In the genomic region with DNA sequence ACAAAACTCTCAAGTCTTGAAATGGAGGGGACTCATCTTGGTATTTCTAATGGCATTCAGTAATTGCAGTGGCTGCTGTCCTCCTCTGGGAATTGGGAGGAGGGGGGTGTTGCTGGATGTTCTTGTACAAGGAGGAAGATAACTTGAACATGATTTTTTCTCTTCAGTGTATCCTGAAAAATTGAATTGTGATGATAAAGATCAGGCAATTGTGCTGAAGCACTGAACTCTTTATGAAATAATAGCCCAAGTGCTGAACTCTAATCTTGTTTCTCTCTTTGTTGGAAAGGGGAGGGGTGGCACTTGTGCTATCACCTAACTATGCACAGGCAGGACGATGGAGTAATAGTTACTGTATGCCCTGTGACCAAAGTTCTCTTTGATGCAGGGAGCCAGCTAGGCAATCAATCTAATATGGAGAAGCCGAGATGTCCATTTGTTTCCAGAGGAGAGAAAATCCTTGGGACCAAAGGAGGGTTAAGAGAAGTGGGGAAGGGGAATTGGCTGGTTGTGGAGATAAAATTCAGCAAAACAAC, we compare ENCODE assay signal across 17 cellular contexts.
A peak's percentile ranks its signal among the peaks of the same experiment; 100 is the strongest.
DNase-seq lines count a peak whose midpoint lies in the region; ATAC-seq, FAIRE-seq and TF ChIP-seq lines count a peak whose summit lies in the region.
"Had no signal": no experiment of that assay in that cellular context is flagged by ENCODE, and none has a peak within 500 bp of the region (broad histone marks: within the 10 kb centered on the region; RNA-seq: fewer than 3 reads in every experiment).

No MANE protein-coding gene starts in this region.

- no peaks in the 10 kb centered on the region for H3F3A ChIP-seq in neural progenitor cell (ENCODE audit: low read depth)

- TF ChIP-seq EP300 in HepG2 (IDR thresholded peaks at IDR 0.05; ENCODE audit: low read depth in 2 of 2, low read length in 2 of 2) (no peak), HepG2 (CRISPR knock-in tag; IDR thresholded peaks at IDR 0.05; ENCODE audit: borderline replicate concordance) (no peak)

- no peaks in the 10 kb centered on the region for H3K9me3 Mint-ChIP-seq in neural progenitor cell
- H3K9me3 Mint-ChIP-seq: CD4-positive, alpha-beta T cell had no signal

- no peak for FAIRE-seq in HepG2 (lab: Jason Lieb, UNC)
- FAIRE-seq: G401.6, GM12891 had no signal

- 0% methylated on average over 2 of the region's 2 CpGs for WGBS in HepG2 (ENCODE audit: low lambda C conversion rate)
- 40% methylated on average over 2 of the region's 2 CpGs for WGBS in right lobe of liver (ENCODE audit: insufficient coverage, low coverage, low lambda C conversion rate, missing lambda C conversion rate)
- 31 to 45% (median 35%) methylated on average over 2 of the region's 2 CpGs for WGBS in adrenal gland, 4 donors

- H3K36me3 ChIP-seq in HepG2 (replicated peaks in 1 of 2; ENCODE audit: control insufficient read depth in 1 of 2, insufficient read depth in 2 of 2, low read length in 2 of 2) (no peaks in the 10 kb centered on the region), right lobe of liver (no peaks in the 10 kb centered on the region), adrenal gland (replicated peaks in 1 of 2) (no peaks in the 10 kb centered on the region), neural progenitor cell (no peaks in the 10 kb centered on the region), Karpas-422 (ENCODE audit: insufficient read depth, low read length) (no peaks in the 10 kb centered on the region)

- H3K79me2 ChIP-seq in HepG2 (ENCODE audit: insufficient read depth, low read length) (no peaks in the 10 kb centered on the region), neural progenitor cell (ENCODE audit: low read depth) (no peaks in the 10 kb centered on the region), Karpas-422 (ENCODE audit: low read length) (no peaks in the 10 kb centered on the region)

- H3K9me2 ChIP-seq in Karpas-422 (replicated peaks; ENCODE audit: insufficient read depth, low read length) = no peaks in the 10 kb centered on the region

- TF ChIP-seq CTCF in HepG2 (CRISPR knock-in tag; IDR thresholded peaks at IDR 0.05) = no peak
- TF ChIP-seq CTCF in right lobe of liver (IDR thresholded peaks at IDR 0.05) = no peak
- no peak for TF ChIP-seq CTCF in adrenal gland (IDR thresholded peaks at IDR 0.05)
- TF ChIP-seq CTCF in neural progenitor cell (IDR thresholded peaks at IDR 0.05) = no peak

- CTCF ChIA-PET in HepG2 (lab: Yijun Ruan, JAX; ENCODE audit: low intra/inter-chr PET ratio, low total read pairs) = no interaction called here

- ATAC-seq in HepG2 (peak; percentile 63), right lobe of liver (no peak)
- ATAC-seq: HCT116 had no signal

- H3K4me1 ChIP-seq in HepG2 (ENCODE audit: insufficient read depth, low read length) (no peaks in the 10 kb centered on the region), right lobe of liver (no peaks in the 10 kb centered on the region), adrenal gland (replicated peaks in 1 of 2) (peaks cover 5 to 7% of the 10 kb centered on the region in 2 donors), neural progenitor cell (peaks cover 14% of the 10 kb centered on the region), Karpas-422 (ENCODE audit: low read length) (no peaks in the 10 kb centered on the region)

- H3K27ac Mint-ChIP-seq in neural progenitor cell = no peak overlapping the region
- H3K27ac Mint-ChIP-seq: CD4-positive, alpha-beta T cell had no signal

- H3K36me3 Mint-ChIP-seq in neural progenitor cell = no peaks in the 10 kb centered on the region

- H3K4me3 Mint-ChIP-seq in neural progenitor cell = no peak overlapping the region
- H3K4me3 Mint-ChIP-seq: CD4-positive, alpha-beta T cell had no signal

- H3K4me2 ChIP-seq in HepG2 (ENCODE audit: low read depth, low read length) (no peak overlapping the region), neural progenitor cell (no peak overlapping the region), Karpas-422 (ENCODE audit: low read depth, low read length, poor library complexity, severe bottlenecking) (no peak overlapping the region)

- BruUV-seq in HepG2 (replicated peaks; lab: Mats Ljungman, UMichigan) = no TSS peak

- no peaks in the 10 kb centered on the region for H3K4me1 Mint-ChIP-seq in neural progenitor cell

- POLR2A ChIA-PET in HepG2 (lab: Yijun Ruan, JAX) = no interaction called here

- intact Hi-C loops in HepG2 (cut with micrococcal nuclease; ENCODE audit: unreplicated experiment) = no loop called here
- intact Hi-C loops in right lobe of liver (cut with DNase I) = no loop called here
- intact Hi-C loops in adrenal gland (cut with DNase I) = no loop called here

- H3K27me3 ChIP-seq in HepG2 (ENCODE audit: control insufficient read depth in 1 of 2, insufficient read depth in 2 of 2, low read length in 2 of 2) (no peaks in the 10 kb centered on the region; a peak in 1 of 5 replicates), right lobe of liver (no peaks in the 10 kb centered on the region), adrenal gland (no peaks in the 10 kb centered on the region), neural progenitor cell (no peaks in the 10 kb centered on the region), Karpas-422 (ENCODE audit: low read length) (0 out of 2 replicates have a peak, but pooled peaks cover 3% of the 10 kb centered on the region)

- DNase-seq in HepG2 (ENCODE audit: low spot score) = no peak
- no peak for DNase-seq in right lobe of liver
- DNase-seq in adrenal gland = peak in 1 of 7 donors; percentile 29
- no peak for DNase-seq in neural progenitor cell (ENCODE audit: low spot score)
- DNase-seq in T-helper 2 cell = no peak
- DNase-seq in DMS79 (lab: John Stamatoyannopoulos, UW) = no peak
- no peak for DNase-seq in Karpas-422
- DNase-seq: ACHN; C1 segment of cervical spinal cord; CD4-positive, alpha-beta T cell; DMS79 treated with DMSO at 0.1 percent for 48 hours; EL; IMR-90; KBM-7 had no signal

- H4K20me1 ChIP-seq in HepG2 (ENCODE audit: insufficient read depth, low read length) = no peaks in the 10 kb centered on the region
- no peaks in the 10 kb centered on the region for H4K20me1 ChIP-seq in neural progenitor cell (ENCODE audit: low read depth)
- H4K20me1 ChIP-seq in Karpas-422 (ENCODE audit: insufficient read depth, low read depth, low read length) = no peaks in the 10 kb centered on the region

- no peaks in the 10 kb centered on the region for H3K27me3 Mint-ChIP-seq in neural progenitor cell (ENCODE audit: insufficient read depth, low read depth)
- H3K27me3 Mint-ChIP-seq: CD4-positive, alpha-beta T cell had no signal

- in situ Hi-C loops in HepG2 (cut with HindIII; ENCODE audit: extremely low pct_ligation_motif_present, low pct_unique_long_range_greater_than_20kb) = no loop called here

- H3K27ac ChIP-seq in HepG2 (ENCODE audit: extremely low read length, insufficient read depth, low read length) = no peak overlapping the region
- no peak overlapping the region for H3K27ac ChIP-seq in right lobe of liver
- H3K27ac ChIP-seq in adrenal gland = peak overlapping the region in 3 of 5 donors; percentile 27 to 62 (median 48)
- H3K27ac ChIP-seq in neural progenitor cell = no peak overlapping the region
- no peak overlapping the region for H3K27ac ChIP-seq in Karpas-422 (ENCODE audit: low read length)

- TF ChIP-seq POLR2A in HepG2 (IDR thresholded peaks at IDR 0.05; ENCODE audit: insufficient read depth in 1 of 2, low read depth in 2 of 2, low read length in 2 of 2) = no peak
- no peak for TF ChIP-seq POLR2A in right lobe of liver (IDR thresholded peaks at IDR 0.05)
- TF ChIP-seq POLR2A in adrenal gland (IDR thresholded peaks at IDR 0.05) = no peak

- no peak overlapping the region for H3K9ac ChIP-seq in HepG2 (ENCODE audit: insufficient read depth, low read depth, low read length)
- H3K9ac ChIP-seq in neural progenitor cell = no peak overlapping the region
- H3K9ac ChIP-seq in Karpas-422 (ENCODE audit: low read length) = no peak overlapping the region

- no peak overlapping the region for H2AFZ ChIP-seq in HepG2 (ENCODE audit: low read length)
- peak overlapping the region; percentile 32 for H2AFZ ChIP-seq in neural progenitor cell (replicated peaks)
- H2AFZ ChIP-seq in Karpas-422 (ENCODE audit: low read length) = no peak overlapping the region

- no peak for TF ChIP-seq RAD21 in HepG2 (CRISPR knock-in tag; IDR thresholded peaks at IDR 0.05)

- H3K4me3 ChIP-seq in HepG2 (replicated peaks in 1 of 3; ENCODE audit: insufficient read depth in 1 of 3, low read depth in 2 of 3, low read length in 3 of 3) (no peak overlapping the region), right lobe of liver (no peak overlapping the region), adrenal gland (no peak overlapping the region), neural progenitor cell (no peak overlapping the region), Karpas-422 (ENCODE audit: low read length) (no peak overlapping the region)

- H3K9me3 ChIP-seq in HepG2 (ENCODE audit: low read length) (no peaks in the 10 kb centered on the region), right lobe of liver (no peaks in the 10 kb centered on the region), adrenal gland (replicated peaks in 1 of 3) (no peaks in the 10 kb centered on the region), neural progenitor cell (ENCODE audit: low read depth) (no peaks in the 10 kb centered on the region), Karpas-422 (ENCODE audit: low read length) (no peaks in the 10 kb centered on the region)

TF ChIP-seq in HepG2, 621 proteins besides CTCF, POLR2A, EP300 and RAD21 (continues in another document):
- no peak for TF ChIP-seq HDAC1 (CRISPR knock-in tag; IDR thresholded peaks at IDR 0.05)
- no peak for TF ChIP-seq TEAD2 (CRISPR knock-in tag; IDR thresholded peaks at IDR 0.05)
- no peak for TF ChIP-seq PRMT3 (CRISPR knock-in tag; IDR thresholded peaks at IDR 0.05; ENCODE audit: borderline replicate concordance, low read depth)
- TF ChIP-seq, protein P1, sequence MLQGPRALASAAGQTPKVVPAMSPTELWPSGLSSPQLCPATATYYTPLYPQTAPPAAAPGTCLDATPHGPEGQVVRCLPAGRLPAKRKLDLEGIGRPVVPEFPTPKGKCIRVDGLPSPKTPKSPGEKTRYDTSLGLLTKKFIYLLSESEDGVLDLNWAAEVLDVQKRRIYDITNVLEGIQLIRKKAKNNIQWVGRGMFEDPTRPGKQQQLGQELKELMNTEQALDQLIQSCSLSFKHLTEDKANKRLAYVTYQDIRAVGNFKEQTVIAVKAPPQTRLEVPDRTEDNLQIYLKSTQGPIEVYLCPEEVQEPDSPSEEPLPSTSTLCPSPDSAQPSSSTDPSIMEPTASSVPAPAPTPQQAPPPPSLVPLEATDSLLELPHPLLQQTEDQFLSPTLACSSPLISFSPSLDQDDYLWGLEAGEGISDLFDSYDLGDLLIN (CRISPR knock-in tag; IDR thresholded peaks at IDR 0.05; ENCODE audit: borderline replicate concordance) = no peak
- TF ChIP-seq ZMYM4 (CRISPR knock-in tag; IDR thresholded peaks at IDR 0.05) = no peak
- TF ChIP-seq ZNF577 (CRISPR knock-in tag; IDR thresholded peaks at IDR 0.05; ENCODE audit: borderline replicate concordance, low read depth) = no peak
- no peak for TF ChIP-seq RFXAP (CRISPR knock-in tag; IDR thresholded peaks at IDR 0.05; ENCODE audit: borderline replicate concordance)

Comparison
In these comparisons a context has a peak if more than half of its experiments do, and no peak if none do; other contexts are left out.
1. H3K27ac ChIP-seq: peak in adrenal gland (3 of 5); none in HepG2 (single experiment), right lobe of liver (0 of 3), neural progenitor cell (single experiment) and Karpas-422 (single experiment).